ENCODE assay signal across 8 cellular contexts in the genomic region with DNA sequence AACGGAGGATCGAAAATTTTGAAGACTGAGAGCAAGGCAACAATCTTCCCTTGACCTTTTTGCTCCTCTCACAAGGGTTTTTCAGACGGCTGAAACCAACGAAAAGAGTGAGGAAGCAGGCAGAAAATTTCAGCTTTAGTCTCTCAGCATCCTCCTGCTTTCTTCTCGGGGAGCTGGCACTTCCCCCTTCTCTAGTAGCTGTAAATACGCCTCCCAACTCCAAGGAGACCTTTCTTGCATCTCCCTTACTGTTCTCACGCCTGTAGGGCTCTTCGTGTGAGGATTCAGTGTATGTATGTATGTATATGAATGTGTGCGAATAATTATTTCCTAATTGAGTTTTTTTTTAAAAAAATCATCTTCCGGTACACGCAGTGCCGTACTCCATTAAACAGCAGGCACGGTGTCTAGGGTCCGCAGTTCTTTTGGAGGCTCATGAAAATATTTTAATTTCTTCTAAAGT.
DNase-seq lines count a peak whose midpoint lies in the region; ATAC-seq, FAIRE-seq and TF ChIP-seq lines count a peak whose summit lies in the region.

No MANE protein-coding gene starts in this region.

- H3K27me3 Mint-ChIP-seq in IgD-negative memory B cell = no peaks in the 10 kb centered on the region

- peaks cover 27 to 42% (median 30%) of the 10 kb centered on the region in 3 donors for H3K4me1 Mint-ChIP-seq in IgD-negative memory B cell

- peak overlapping the region; percentile 90 to 99 (median 98) for H3K4me3 Mint-ChIP-seq in IgD-negative memory B cell

- peak overlapping the region; percentile 69 to 98 for H3K4me2 ChIP-seq in H1 (ENCODE audit: insufficient read depth in 1 of 2, low read depth in 2 of 2, low read length in 2 of 2)

- peaks cover 5% of the 10 kb centered on the region for H3K23me2 ChIP-seq in H1 (ENCODE audit: low read depth, low read length)

- intact Hi-C loops in mucosa of descending colon (cut with DNase I, micrococcal nuclease) = no loop called here

- no peak overlapping the region; the same call in 1 of the 2 replicates for H2AK5ac ChIP-seq in H1 (ENCODE audit: low read depth, low read length)

- no peak for TF ChIP-seq RAD21 in H1 (IDR thresholded peaks at IDR 0.05 in 1 of 2, conservative IDR thresholded peaks at IDR 0.05 in 1 of 2; ENCODE audit: low read depth in 2 of 2, low read length in 2 of 2)

- ATAC-seq in GM18511 (IDR thresholded peaks at IDR 0.05; ENCODE audit: unreplicated experiment) = peak; percentile 29
- ATAC-seq in mucosa of descending colon = peak; percentile 64

- peak overlapping the region; percentile 63; the same call in 1 of the 2 replicates for H3K18ac ChIP-seq in H1 (ENCODE audit: extremely low read depth, low read length)

- TF ChIP-seq CTCF in AG04450 (IDR thresholded peaks at IDR 0.05; ENCODE audit: low read depth, low read length) (no peak), H1 (IDR thresholded peaks at IDR 0.05; ENCODE audit: control extremely low read depth in 1 of 3, insufficient read depth in 1 of 3, low read depth in 1 of 3, low read length in 3 of 3) (no peak), mucosa of descending colon (IDR thresholded peaks at IDR 0.05) (no peak)

- no peaks in the 10 kb centered on the region for H3K9me3 Mint-ChIP-seq in IgD-negative memory B cell

- TF ChIP-seq POLR2A in H1 (IDR thresholded peaks at IDR 0.05; ENCODE audit: control extremely low read depth in 1 of 2, low read depth in 2 of 2, low read length in 2 of 2) = no peak; a peak in 1 of 3 replicates

- no peak for DNase-seq in AG04450 (ENCODE audit: low read depth, low spot score)
- peak; percentile 55 for DNase-seq in SW480 (ENCODE audit: low spot score)
- DNase-seq in H1 (ENCODE audit: low read depth in 1 of 2, low spot score in 2 of 2) = no peak
- peak in 1 of 3 donors; percentile 63 for DNase-seq in mucosa of descending colon
- DNase-seq in AG08396 (ENCODE audit: low spot score) = no peak

- no peak overlapping the region for H3K4ac ChIP-seq in H1 (replicated peaks; ENCODE audit: insufficient read length, low read depth, low read length)

- POLR2A ChIA-PET in AG04450 (lab: Yijun Ruan, JAX) = interaction anchor here (0.5 to 2.3 kb wide), 11 partner anchors 11 to 1699 kb away, joined by 3 to 16 read pairs (median 6); a partner anchor contains a TSS
- POLR2A ChIA-PET in H1 (lab: Charles Lee; ENCODE audit: partially characterized antibody) = interaction anchor here (0.6 to 20.9 kb wide), 12 partner anchors 14 to 1453 kb away, joined by 3 to 2060 read pairs (median 15); a partner anchor contains a TSS

- 0 out of 2 replicates have a peak overlapping the region, but pooled peaks have one; percentile 12 for H2BK5ac ChIP-seq in H1 (ENCODE audit: low read depth, low read length)

- peak overlapping the region; percentile 94 to 100 (median 99) for H3K27ac Mint-ChIP-seq in IgD-negative memory B cell

- no peak overlapping the region for H2BK20ac ChIP-seq in H1 (ENCODE audit: low read length)

- no peak overlapping the region for H2BK15ac ChIP-seq in H1 (ENCODE audit: low read length)

- H3K9me3 ChIP-seq in AG04450 (ENCODE audit: control insufficient read depth, insufficient read depth, low read length) (no peaks in the 10 kb centered on the region), H1 (ENCODE audit: insufficient read depth in 2 of 2, low read depth in 1 of 2, low read length in 1 of 2) (no peaks in the 10 kb centered on the region), mucosa of descending colon (no peaks in the 10 kb centered on the region)

- H3K9ac ChIP-seq in H1 (replicated peaks in 1 of 4; ENCODE audit: extremely low read depth in 1 of 4, low read depth in 3 of 4, low read length in 3 of 4) = peak overlapping the region; percentile 53 to 93 (median 72)

- peak overlapping the region; percentile 64 for H3K4me3 ChIP-seq in AG04450 (ENCODE audit: low read depth, low read length)
- peak overlapping the region; percentile 59 to 99 (median 77) for H3K4me3 ChIP-seq in H1 (ENCODE audit: extremely low read depth in 1 of 4, insufficient read depth in 2 of 4, low read depth in 3 of 4, low read length in 4 of 4)
- peak overlapping the region; percentile 43 for H3K4me3 ChIP-seq in mucosa of descending colon
- H3K4me3 ChIP-seq in urinary bladder (ENCODE audit: low read depth, low read length) = peak overlapping the region; percentile 48

- FAIRE-seq in H1 (lab: Jason Lieb, UNC) = no peak

- H4K5ac ChIP-seq in H1 (ENCODE audit: insufficient read length, low read depth, low read length) = no peak overlapping the region

- no peak overlapping the region for H2AFZ ChIP-seq in H1 (ENCODE audit: low read length)

- H3K56ac ChIP-seq in H1 (replicated peaks; ENCODE audit: insufficient read length, low read depth, low read length) = no peak overlapping the region

- no peak overlapping the region for H4K8ac ChIP-seq in H1 (ENCODE audit: extremely low read depth, insufficient read depth, low read length)

- H2BK120ac ChIP-seq in H1 (replicated peaks; ENCODE audit: low read depth, low read length) = no peak overlapping the region

- H3K36me3 Mint-ChIP-seq in IgD-negative memory B cell = no peaks in the 10 kb centered on the region

- H4K91ac ChIP-seq in H1 (replicated peaks; ENCODE audit: insufficient read length, low read length) = peak overlapping the region; percentile 5

- peak overlapping the region; percentile 93 for H3K27ac ChIP-seq in AG04450 (ENCODE audit: low read depth, low read length)
- peak overlapping the region; percentile 53; the same call in 1 of the 2 replicates for H3K27ac ChIP-seq in H1 (ENCODE audit: low read depth, low read length)
- H3K27ac ChIP-seq in urinary bladder (ENCODE audit: low read depth) = peak overlapping the region; percentile 97

- no peak overlapping the region for H2BK12ac ChIP-seq in H1 (ENCODE audit: low read depth, low read length)

- H3K23ac ChIP-seq in H1 (ENCODE audit: insufficient read length) = no peak overlapping the region

- peaks cover 0 to 3% of the 10 kb centered on the region in 2 experiments; a peak in 2 of 4 replicates for H3K79me2 ChIP-seq in H1 (ENCODE audit: control insufficient read depth in 1 of 2, insufficient read depth in 2 of 2, low read length in 2 of 2)

- no peaks in the 10 kb centered on the region for H3K79me1 ChIP-seq in H1 (ENCODE audit: low read depth, low read length)

- H3K27me3 ChIP-seq in AG04450 (ENCODE audit: control insufficient read depth, insufficient read depth, low read length) = no peaks in the 10 kb centered on the region
- H3K27me3 ChIP-seq in H1 (replicated peaks in 1 of 4; ENCODE audit: control insufficient read depth in 3 of 4, extremely low read depth in 1 of 4, insufficient read depth in 3 of 4, low read length in 3 of 4) = no peaks in the 10 kb centered on the region

- H4K20me1 ChIP-seq in H1 (replicated peaks in 1 of 2; ENCODE audit: control insufficient read depth in 1 of 2, insufficient read depth in 2 of 2, low read length in 2 of 2) = no peaks in the 10 kb centered on the region

- H3K36me3 ChIP-seq in H1 (ENCODE audit: control insufficient read depth in 2 of 4, insufficient read depth in 4 of 4, low read length in 3 of 4) = no peaks in the 10 kb centered on the region
- H3K36me3 ChIP-seq in mucosa of descending colon (ENCODE audit: low read depth) = no peaks in the 10 kb centered on the region
- no peaks in the 10 kb centered on the region for H3K36me3 ChIP-seq in urinary bladder (ENCODE audit: insufficient read depth)

- no peak for TF ChIP-seq EP300 in H1 (IDR thresholded peaks at IDR 0.05; ENCODE audit: borderline replicate concordance in 1 of 2, low read depth in 2 of 2, low read length in 2 of 2)

- no peak overlapping the region for H3K14ac ChIP-seq in H1 (ENCODE audit: insufficient read length)

- WGBS in H1 (ENCODE audit: extremely low coverage in 1 of 2, insufficient coverage in 1 of 2, insufficient read length in 1 of 2, insufficient replicate concordance in 2 of 2, low coverage in 1 of 2, low lambda C conversion rate in 2 of 2, missing lambda C conversion rate in 1 of 2), 2 experiments = 8% methylated on average over 14 of the region's 14 CpGs; no CpG with 5 or more reads in 1 of the 2 experiments
- WGBS in urinary bladder = 4% methylated on average over 14 of the region's 14 CpGs

- CTCF ChIA-PET in AG04450 (lab: Charles Lee) = interaction anchor here (0.6 to 2.0 kb wide), 5 partner anchors 11 to 150 kb away, joined by 3 to 16 read pairs (median 4); a partner anchor contains a TSS
- CTCF ChIA-PET in H1 (lab: Charles Lee; ENCODE audit: partially characterized antibody) = interaction anchor here (0.7 to 2.3 kb wide), 5 partner anchors 15 to 152 kb away, joined by 3 to 13 read pairs (median 3); a partner anchor contains a TSS

- H3K4me1 ChIP-seq in H1 (replicated peaks in 1 of 4; ENCODE audit: control insufficient read depth in 3 of 4, insufficient read depth in 4 of 4, low read length in 3 of 4) = peaks cover 0 to 2% (median 0%) of the 10 kb centered on the region in 4 experiments; a peak in 3 of 7 replicates
- H3K4me1 ChIP-seq in mucosa of descending colon (ENCODE audit: low read depth) = no peaks in the 10 kb centered on the region
- no peaks in the 10 kb centered on the region for H3K4me1 ChIP-seq in urinary bladder (ENCODE audit: insufficient read depth)

TF ChIP-seq in H1, 55 proteins besides CTCF, POLR2A, EP300 and RAD21 (continues in another document):
- TF ChIP-seq, protein P1, sequence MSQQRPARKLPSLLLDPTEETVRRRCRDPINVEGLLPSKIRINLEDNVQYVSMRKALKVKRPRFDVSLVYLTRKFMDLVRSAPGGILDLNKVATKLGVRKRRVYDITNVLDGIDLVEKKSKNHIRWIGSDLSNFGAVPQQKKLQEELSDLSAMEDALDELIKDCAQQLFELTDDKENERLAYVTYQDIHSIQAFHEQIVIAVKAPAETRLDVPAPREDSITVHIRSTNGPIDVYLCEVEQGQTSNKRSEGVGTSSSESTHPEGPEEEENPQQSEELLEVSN (IDR thresholded peaks at IDR 0.05) = no peak
- no peak for TF ChIP-seq TBP (IDR thresholded peaks at IDR 0.05; ENCODE audit: low read depth, low read length)
- TF ChIP-seq, protein P2, sequence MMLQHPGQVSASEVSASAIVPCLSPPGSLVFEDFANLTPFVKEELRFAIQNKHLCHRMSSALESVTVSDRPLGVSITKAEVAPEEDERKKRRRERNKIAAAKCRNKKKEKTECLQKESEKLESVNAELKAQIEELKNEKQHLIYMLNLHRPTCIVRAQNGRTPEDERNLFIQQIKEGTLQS (IDR thresholded peaks at IDR 0.05; ENCODE audit: insufficient read depth, low read depth, low read length) = no peak
- TF ChIP-seq SP4 (IDR thresholded peaks at IDR 0.05; ENCODE audit: low read length) = no peak
